Comparison of ENCODE assay signal across 19 cellular contexts in genomic region chr3:125300416-125300815, GRCh38.
A peak's percentile ranks its signal among the peaks of the same experiment; 100 is the strongest.
DNase-seq lines count a peak whose midpoint lies in the region; ATAC-seq and TF ChIP-seq lines count a peak whose summit lies in the region.
"Had no signal": no experiment of that assay in that cellular context is flagged by ENCODE, and none has a peak within 500 bp of the region (broad histone marks: within the 10 kb centered on the region; RNA-seq: fewer than 3 reads in every experiment).

No MANE protein-coding gene starts in this region.

- WGBS in esophagus squamous epithelium, 2 donors = 88 to 92% methylated on average over 3 of the region's 3 CpGs

- peak overlapping the region; percentile 35 for H3K27ac Mint-ChIP-seq in MCF 10A (ENCODE audit: low read depth, unreplicated experiment)
- H3K27ac Mint-ChIP-seq in CD8-positive, alpha-beta memory T cell = no peak overlapping the region
- H3K27ac Mint-ChIP-seq in activated CD4-positive, alpha-beta memory T cell treated with anti-CD3 and anti-CD28 coated beads, Interleukin-2, amount 10 ng/mL, durations not matched to agents 7 days and 5 days = no peak overlapping the region
- H3K27ac Mint-ChIP-seq: activated B cell treated with CpG ODN at 0.5 μM for 24 hours; activated CD8-positive, alpha-beta memory T cell treated with anti-CD3 and anti-CD28 coated beads, Interleukin-2, amount 10 ng/mL, durations not matched to agents 7 days and 5 days; T-helper 17 cell had no signal

- TF ChIP-seq CTCF in MCF 10A (IDR thresholded peaks at IDR 0.05; ENCODE audit: unreplicated experiment) (no peak), breast epithelium (IDR thresholded peaks at IDR 0.05) (no peak), fibroblast of pulmonary artery (IDR thresholded peaks at IDR 0.05; ENCODE audit: low read length, missing control alignments) (no peak), esophagus squamous epithelium (IDR thresholded peaks at IDR 0.05) (no peak)

- H3K4me1 ChIP-seq in breast epithelium = no peaks in the 10 kb centered on the region
- H3K4me1 ChIP-seq in adipocyte (ENCODE audit: control insufficient read depth, insufficient read depth, low read length) = peaks cover 10% of the 10 kb centered on the region
- no peaks in the 10 kb centered on the region for H3K4me1 ChIP-seq in CD8-positive, alpha-beta memory T cell (ENCODE audit: insufficient read depth, low read length)
- no peaks in the 10 kb centered on the region for H3K4me1 ChIP-seq in esophagus squamous epithelium
- H3K4me1 ChIP-seq: suprapubic skin had no signal

- H3K4me3 Mint-ChIP-seq in MCF 10A (ENCODE audit: unreplicated experiment) = no peak overlapping the region
- no peak overlapping the region for H3K4me3 Mint-ChIP-seq in CD8-positive, alpha-beta memory T cell
- H3K4me3 Mint-ChIP-seq in activated CD4-positive, alpha-beta memory T cell treated with anti-CD3 and anti-CD28 coated beads, Interleukin-2, amount 10 ng/mL, durations not matched to agents 7 days and 5 days = no peak overlapping the region
- H3K4me3 Mint-ChIP-seq: activated B cell treated with CpG ODN at 0.5 μM for 24 hours; activated CD8-positive, alpha-beta memory T cell treated with anti-CD3 and anti-CD28 coated beads, Interleukin-2, amount 10 ng/mL, durations not matched to agents 7 days and 5 days; T-helper 17 cell had no signal

- intact Hi-C loops in MCF 10A (cut with micrococcal nuclease) (no loop called here), breast epithelium (cut with DNase I; ENCODE audit: low total_unique reads) (no loop called here), esophagus squamous epithelium (cut with DNase I) (no loop called here), left ventricle myocardium superior (cut with micrococcal nuclease) (no loop called here)

- no peaks in the 10 kb centered on the region for H3K27me3 Mint-ChIP-seq in MCF 10A (ENCODE audit: insufficient read depth, unreplicated experiment)
- H3K27me3 Mint-ChIP-seq in CD8-positive, alpha-beta memory T cell = no peaks in the 10 kb centered on the region
- no peaks in the 10 kb centered on the region for H3K27me3 Mint-ChIP-seq in activated CD4-positive, alpha-beta memory T cell treated with anti-CD3 and anti-CD28 coated beads, Interleukin-2, amount 10 ng/mL, durations not matched to agents 7 days and 5 days
- H3K27me3 Mint-ChIP-seq: activated B cell treated with CpG ODN at 0.5 μM for 24 hours; activated CD8-positive, alpha-beta memory T cell treated with anti-CD3 and anti-CD28 coated beads, Interleukin-2, amount 10 ng/mL, durations not matched to agents 7 days and 5 days; T-helper 17 cell had no signal

- POLR2A ChIA-PET in MCF 10A (lab: Yijun Ruan, JAX) = no interaction called here
- POLR2A ChIA-PET in CD8-positive, alpha-beta memory T cell (lab: Charles Lee) = no interaction called here
- POLR2A ChIA-PET in activated CD4-positive, alpha-beta memory T cell treated with anti-CD3 and anti-CD28 coated beads, Interleukin-2, amount 10 ng/mL, durations not matched to agents 7 days and 5 days (lab: Charles Lee) = no interaction called here

- CTCF ChIA-PET in MCF 10A (lab: Yijun Ruan, JAX) = no interaction called here
- CTCF ChIA-PET in CD8-positive, alpha-beta memory T cell (lab: Charles Lee) = no interaction called here
- CTCF ChIA-PET in activated CD4-positive, alpha-beta memory T cell treated with anti-CD3 and anti-CD28 coated beads, Interleukin-2, amount 10 ng/mL, durations not matched to agents 7 days and 5 days (lab: Charles Lee) = no interaction called here

- no peak overlapping the region for H3K27ac ChIP-seq in breast epithelium
- no peak overlapping the region for H3K27ac ChIP-seq in CD8-positive, alpha-beta memory T cell (ENCODE audit: low read depth, low read length)
- H3K27ac ChIP-seq in esophagus squamous epithelium = no peak overlapping the region
- H3K27ac ChIP-seq: 22Rv1, hepatocyte, suprapubic skin had no signal

- no TSS peak for BruUV-seq in MCF 10A (replicated peaks; lab: Mats Ljungman, UMichigan)

- H3K36me3 ChIP-seq in breast epithelium (no peaks in the 10 kb centered on the region), adipocyte (ENCODE audit: control insufficient read depth, insufficient read depth, low read length, severe bottlenecking) (peaks cover 3% of the 10 kb centered on the region), esophagus squamous epithelium (peaks cover 0 to 18% (median 0%) of the 10 kb centered on the region in 3 donors)
- H3K36me3 ChIP-seq in CD8-positive, alpha-beta memory T cell (ENCODE audit: insufficient read depth, low read length) = no peaks in the 10 kb centered on the region

- no peak for ATAC-seq in left ventricle myocardium superior
- ATAC-seq: activated CD8-positive, alpha-beta memory T cell treated with anti-CD3 and anti-CD28 coated beads, Interleukin-2, amount 10 ng/mL, durations not matched to agents 7 days and 5 days; left cardiac atrium; T-helper 17 cell had no signal

- H3K27me3 ChIP-seq in breast epithelium (no peaks in the 10 kb centered on the region), adipocyte (replicated peaks; ENCODE audit: control insufficient read depth, insufficient read depth, low read length) (no peaks in the 10 kb centered on the region), esophagus squamous epithelium (no peaks in the 10 kb centered on the region)
- H3K27me3 ChIP-seq in CD8-positive, alpha-beta memory T cell (ENCODE audit: insufficient read depth, low read length, poor library complexity, severe bottlenecking) = no peaks in the 10 kb centered on the region
- H3K27me3 ChIP-seq: hepatocyte, suprapubic skin had no signal

- no peak for TF ChIP-seq POLR2A in breast epithelium (IDR thresholded peaks at IDR 0.05)
- TF ChIP-seq POLR2A in esophagus squamous epithelium (IDR thresholded peaks at IDR 0.05) = no peak

- H3K4me3 ChIP-seq in breast epithelium = no peak overlapping the region
- H3K4me3 ChIP-seq in adipocyte (ENCODE audit: low read length) = no peak overlapping the region
- no peak overlapping the region for H3K4me3 ChIP-seq in fibroblast of pulmonary artery (replicated peaks; ENCODE audit: low read depth, low read length)
- H3K4me3 ChIP-seq in CD8-positive, alpha-beta memory T cell (ENCODE audit: low read length) = no peak overlapping the region
- H3K4me3 ChIP-seq in esophagus squamous epithelium = no peak overlapping the region
- H3K4me3 ChIP-seq: hepatocyte, suprapubic skin had no signal

- H3K9me3 ChIP-seq in breast epithelium = no peaks in the 10 kb centered on the region
- H3K9me3 ChIP-seq in adipocyte (ENCODE audit: control insufficient read depth, low read length) = no peaks in the 10 kb centered on the region
- H3K9me3 ChIP-seq in CD8-positive, alpha-beta memory T cell (ENCODE audit: low read length) = no peaks in the 10 kb centered on the region
- no peaks in the 10 kb centered on the region for H3K9me3 ChIP-seq in esophagus squamous epithelium
- H3K9me3 ChIP-seq: suprapubic skin had no signal

- H3K9ac ChIP-seq in adipocyte (ENCODE audit: low read length) = no peak overlapping the region

- no peaks in the 10 kb centered on the region for H3K4me1 Mint-ChIP-seq in MCF 10A (ENCODE audit: insufficient read depth, unreplicated experiment)
- peaks cover 34 to 60% (median 41%) of the 10 kb centered on the region in 3 donors for H3K4me1 Mint-ChIP-seq in CD8-positive, alpha-beta memory T cell
- no peaks in the 10 kb centered on the region for H3K4me1 Mint-ChIP-seq in activated CD4-positive, alpha-beta memory T cell treated with anti-CD3 and anti-CD28 coated beads, Interleukin-2, amount 10 ng/mL, durations not matched to agents 7 days and 5 days

- no peaks in the 10 kb centered on the region for H3K36me3 Mint-ChIP-seq in MCF 10A (ENCODE audit: insufficient read depth, unreplicated experiment)
- H3K36me3 Mint-ChIP-seq in CD8-positive, alpha-beta memory T cell = peaks cover 0 to 29% (median 15%) of the 10 kb centered on the region in 3 donors
- peaks cover 17% of the 10 kb centered on the region for H3K36me3 Mint-ChIP-seq in activated CD4-positive, alpha-beta memory T cell treated with anti-CD3 and anti-CD28 coated beads, Interleukin-2, amount 10 ng/mL, durations not matched to agents 7 days and 5 days (ENCODE audit: low read depth)

- peak; percentile 41 for DNase-seq in MCF 10A (ENCODE audit: unreplicated experiment)
- DNase-seq in breast epithelium (ENCODE audit: low spot score in 2 of 2) = no peak
- peak; percentile 75 for DNase-seq in adipocyte (ENCODE audit: low read depth)
- DNase-seq in fibroblast of pulmonary artery (ENCODE audit: low read depth) = peak; percentile 62
- DNase-seq in CD8-positive, alpha-beta memory T cell = no peak
- no peak for DNase-seq in esophagus squamous epithelium (lab: John Stamatoyannopoulos, UW)
- DNase-seq in left ventricle myocardium superior = no peak
- no peak for DNase-seq in activated CD4-positive, alpha-beta memory T cell treated with anti-CD3 and anti-CD28 coated beads, Interleukin-2, amount 10 ng/mL, durations not matched to agents 7 days and 5 days
- DNase-seq: activated B cell treated with CpG ODN at 0.5 μM for 24 hours; activated CD8-positive, alpha-beta memory T cell treated with anti-CD3 and anti-CD28 coated beads, Interleukin-2, amount 10 ng/mL, durations not matched to agents 7 days and 5 days; activated naive CD4-positive, alpha-beta T cell; GF-D8; left cardiac atrium; NCI-H1930; NCI-H526; T-helper 17 cell had no signal

- H3K9me3 Mint-ChIP-seq in MCF 10A (ENCODE audit: unreplicated experiment) = no peaks in the 10 kb centered on the region
- no peaks in the 10 kb centered on the region for H3K9me3 Mint-ChIP-seq in CD8-positive, alpha-beta memory T cell
- H3K9me3 Mint-ChIP-seq in activated CD4-positive, alpha-beta memory T cell treated with anti-CD3 and anti-CD28 coated beads, Interleukin-2, amount 10 ng/mL, durations not matched to agents 7 days and 5 days = no peaks in the 10 kb centered on the region
- H3K9me3 Mint-ChIP-seq: activated B cell treated with CpG ODN at 0.5 μM for 24 hours had no signal

Comparison
In these comparisons a context has a peak if more than half of its experiments do, and no peak if none do; other contexts are left out.
1. DNase-seq: peak in MCF 10A (single experiment), adipocyte (single experiment) and fibroblast of pulmonary artery (single experiment); none in breast epithelium (0 of 2), CD8-positive, alpha-beta memory T cell (0 of 5), esophagus squamous epithelium (single experiment), left ventricle myocardium superior (single experiment) and activated CD4-positive, alpha-beta memory T cell treated with anti-CD3 and anti-CD28 coated beads, Interleukin-2, amount 10 ng/mL, durations not matched to agents 7 days and 5 days (single experiment).